In genomic region chr2:10486601-10487079, GRCh38 we compare ENCODE assay signal across 1 cellular context.
TF ChIP-seq lines count a peak whose summit lies in the region.

No MANE protein-coding gene starts in this region.

TF ChIP-seq in K562, 482 proteins besides CTCF, POLR2A, EP300 and RAD21 (continued from another document and continues in another):
- TF ChIP-seq CREB5 (CRISPR knock-in tag; IDR thresholded peaks at IDR 0.05): no peak
- TF ChIP-seq ZFP1 (CRISPR knock-in tag; IDR thresholded peaks at IDR 0.05): no peak
- no peak for TF ChIP-seq FOXA1 (IDR thresholded peaks at IDR 0.05; ENCODE audit: borderline replicate concordance)
- no peak for TF ChIP-seq E2F8 (IDR thresholded peaks at IDR 0.05; ENCODE audit: low read depth, partially characterized antibody)
- no peak for TF ChIP-seq ZNF12 (CRISPR knock-in tag; IDR thresholded peaks at IDR 0.05)
- TF ChIP-seq MBD2 (IDR thresholded peaks at IDR 0.05; ENCODE audit: borderline replicate concordance, low read depth): no peak
- TF ChIP-seq ARNT (IDR thresholded peaks at IDR 0.05): no peak
- no peak for TF ChIP-seq HDAC8 (tag; IDR thresholded peaks at IDR 0.05)
- TF ChIP-seq USF2 (CRISPR knock-in tag; IDR thresholded peaks at IDR 0.05): no peak
- no peak for TF ChIP-seq RREB1 (CRISPR knock-in tag; IDR thresholded peaks at IDR 0.05)
- TF ChIP-seq RBM22 (IDR thresholded peaks at IDR 0.05; ENCODE audit: low read depth, low read length, poor library complexity, severe bottlenecking): no peak
- TF ChIP-seq SIX5 (IDR thresholded peaks at IDR 0.05; ENCODE audit: borderline replicate concordance in 1 of 2, insufficient read depth in 1 of 2, low read depth in 1 of 2, low read length in 2 of 2): no peak
- TF ChIP-seq UBTF (IDR thresholded peaks at IDR 0.05; ENCODE audit: borderline replicate concordance in 1 of 2, low read depth in 2 of 2, low read length in 2 of 2): no peak
- TF ChIP-seq ZFP36 (IDR thresholded peaks at IDR 0.05; ENCODE audit: low read depth, low read length, partially characterized antibody): peak; percentile 92
- peak; percentile 93 for TF ChIP-seq RBM25 (IDR thresholded peaks at IDR 0.05; ENCODE audit: low read depth, low read length, severe bottlenecking)
- TF ChIP-seq ZNF785 (CRISPR knock-in tag; IDR thresholded peaks at IDR 0.05): no peak
- no peak for TF ChIP-seq TCF3 (CRISPR knock-in tag; IDR thresholded peaks at IDR 0.05)
- no peak for TF ChIP-seq NR4A1 (CRISPR knock-in tag; IDR thresholded peaks at IDR 0.05)
- no peak for TF ChIP-seq NR4A1 (tag; IDR thresholded peaks at IDR 0.05)
- peak; percentile 35 to 75; a peak in 2 of 4 replicates for TF ChIP-seq KDM1A (IDR thresholded peaks at IDR 0.05)
- no peak for TF ChIP-seq DPF2 (IDR thresholded peaks at IDR 0.05)
- peak; percentile 90 for TF ChIP-seq BCOR (IDR thresholded peaks at IDR 0.05)
- no peak for TF ChIP-seq ZNF253 (CRISPR knock-in tag; conservative IDR thresholded peaks at IDR 0.05)
- TF ChIP-seq IRF1 (CRISPR knock-in tag; IDR thresholded peaks at IDR 0.05; ENCODE audit: borderline replicate concordance): no peak
- TF ChIP-seq ZNF551 (CRISPR knock-in tag; IDR thresholded peaks at IDR 0.05): no peak
- TF ChIP-seq ZBTB12 (CRISPR knock-in tag; IDR thresholded peaks at IDR 0.05): no peak
- TF ChIP-seq ZNF644 (tag; IDR thresholded peaks at IDR 0.05; ENCODE audit: low read depth): no peak
- TF ChIP-seq ADNP (tag; IDR thresholded peaks at IDR 0.05): peak; percentile 55; the same call in 1 of the 2 replicates
- TF ChIP-seq NBN (IDR thresholded peaks at IDR 0.05; ENCODE audit: low read depth): no peak
- TF ChIP-seq RBM39 (optimal IDR thresholded peaks at IDR 0.05; ENCODE audit: low read depth, low read length): no peak
- TF ChIP-seq MED1 (CRISPR knock-in tag; IDR thresholded peaks at IDR 0.05; ENCODE audit: borderline replicate concordance): no peak
- TF ChIP-seq ZFPM2 (CRISPR knock-in tag; IDR thresholded peaks at IDR 0.05): no peak
- TF ChIP-seq CBFB (CRISPR knock-in tag; IDR thresholded peaks at IDR 0.05): no peak
- TF ChIP-seq NR2F6 (CRISPR knock-in tag; IDR thresholded peaks at IDR 0.05): no peak
- TF ChIP-seq EP400 (IDR thresholded peaks at IDR 0.05): no peak
- no peak for TF ChIP-seq FOXK1 (CRISPR knock-in tag; IDR thresholded peaks at IDR 0.05; ENCODE audit: borderline replicate concordance)
- no peak for TF ChIP-seq HNRNPK (IDR thresholded peaks at IDR 0.05; ENCODE audit: low read depth, low read length, poor library complexity, severe bottlenecking)
- no peak for TF ChIP-seq PHF21A (IDR thresholded peaks at IDR 0.05; ENCODE audit: borderline replicate concordance, low read depth)
- TF ChIP-seq ZNF41 (CRISPR knock-in tag; conservative IDR thresholded peaks at IDR 0.05): no peak
- no peak for TF ChIP-seq NRF1 (conservative IDR thresholded peaks at IDR 0.05 in 1 of 2, IDR thresholded peaks at IDR 0.05 in 1 of 2)
- no peak for TF ChIP-seq ZNF143 (CRISPR knock-in tag; IDR thresholded peaks at IDR 0.05)
- TF ChIP-seq ZNF347 (CRISPR knock-in tag; IDR thresholded peaks at IDR 0.05; ENCODE audit: low read depth): no peak
- TF ChIP-seq GMEB1 (CRISPR knock-in tag; IDR thresholded peaks at IDR 0.05): no peak
- no peak for TF ChIP-seq PCBP1 (IDR thresholded peaks at IDR 0.05; ENCODE audit: low read depth, low read length, poor library complexity, severe bottlenecking)
- TF ChIP-seq ZBTB8A (IDR thresholded peaks at IDR 0.05; ENCODE audit: partially characterized antibody): no peak
- TF ChIP-seq HOXB6 (CRISPR knock-in tag; IDR thresholded peaks at IDR 0.05; ENCODE audit: borderline replicate concordance): no peak
- no peak for TF ChIP-seq MEF2D (tag; conservative IDR thresholded peaks at IDR 0.05; ENCODE audit: low read depth)
- TF ChIP-seq NR0B1 (IDR thresholded peaks at IDR 0.05; ENCODE audit: partially characterized antibody): no peak
- no peak for TF ChIP-seq ZNF76 (CRISPR knock-in tag; IDR thresholded peaks at IDR 0.05; ENCODE audit: borderline replicate concordance)
- peak; percentile 62 for TF ChIP-seq BRD9 (IDR thresholded peaks at IDR 0.05; ENCODE audit: low read depth, partially characterized antibody)
- peak; percentile 87 for TF ChIP-seq SMARCA5 (IDR thresholded peaks at IDR 0.05)
- no peak for TF ChIP-seq CHD1 (IDR thresholded peaks at IDR 0.05; ENCODE audit: low read length)
- TF ChIP-seq CBX1 (IDR thresholded peaks at IDR 0.05; ENCODE audit: low read depth): 0 out of 2 replicates have a peak, but pooled peaks have one; percentile 45
- TF ChIP-seq TOE1 (IDR thresholded peaks at IDR 0.05; ENCODE audit: borderline replicate concordance): no peak
- no peak for TF ChIP-seq TOE1 (CRISPR knock-in tag; IDR thresholded peaks at IDR 0.05; ENCODE audit: borderline replicate concordance, low read depth)
